Comparison of ENCODE assay signal across 9 cellular contexts in genomic region chr6:29705389-29706231, GRCh38. TPM values are rescaled to one million over a fixed set of nuclear protein-coding genes. Genes with fewer than 3 reads are reported as not detected.
DNase-seq lines count a peak whose midpoint lies in the region; ATAC-seq and TF ChIP-seq lines count a peak whose summit lies in the region.
"Had no signal": no experiment of that assay in that cellular context is flagged by ENCODE, and none has a peak within 500 bp of the region (broad histone marks: within the 10 kb centered on the region; RNA-seq: fewer than 3 reads in every experiment).

No MANE protein-coding gene starts in this region.

- ATAC-seq in left cardiac atrium (peak; percentile 54 to 75), HG03108 (IDR thresholded peaks at IDR 0.05; ENCODE audit: unreplicated experiment) (no peak), HG03565 (IDR thresholded peaks at IDR 0.05; ENCODE audit: unreplicated experiment) (no peak), HG02623 (IDR thresholded peaks at IDR 0.05; ENCODE audit: unreplicated experiment) (no peak)

- H3K27ac ChIP-seq in HL-60 (replicated peaks), result no peak overlapping the region
- H3K27ac ChIP-seq in WERI-Rb-1, result no peak overlapping the region
- H3K27ac ChIP-seq: SJSA1 had no signal

- no peaks in the 10 kb centered on the region for H3K9me3 ChIP-seq in WERI-Rb-1 (ENCODE audit: severe bottlenecking)
- H3K9me3 ChIP-seq: SJSA1 had no signal

- intact Hi-C loops in left cardiac atrium (cut with DNase I), result loop anchor here (2.0 to 10.0 kb wide), 4 partner anchors 52 to 309 kb away; no protein-coding TSS in a partner anchor

- peaks cover 5% of the 10 kb centered on the region for H3K27me3 ChIP-seq in HL-60 (ENCODE audit: insufficient read depth, poor library complexity, severe bottlenecking)
- peaks cover 31% of the 10 kb centered on the region for H3K27me3 ChIP-seq in WERI-Rb-1 (ENCODE audit: insufficient read depth, low read depth, severe bottlenecking)

- TF ChIP-seq CTCF in HL-60 (IDR thresholded peaks at IDR 0.05; ENCODE audit: insufficient read depth, low read length) (peak; percentile 8), WERI-Rb-1 (IDR thresholded peaks at IDR 0.05; ENCODE audit: low read depth, low read length) (peak; percentile 75), retinal pigment epithelial cell (conservative IDR thresholded peaks at IDR 0.05; ENCODE audit: low read depth, low read length) (peak; percentile 51)

- H3K4me3 ChIP-seq in HL-60 (replicated peaks; ENCODE audit: insufficient read depth, low read length) (no peak overlapping the region), WERI-Rb-1 (ENCODE audit: low read depth, low read length) (no peak overlapping the region), retinal pigment epithelial cell (ENCODE audit: low read length) (no peak overlapping the region)
- H3K4me3 ChIP-seq: SJSA1 had no signal

- DNase-seq in D341Med (ENCODE audit: low spot score) (peak; percentile 56), HL-60 (ENCODE audit: low read depth in 1 of 2, low spot score in 1 of 2) (no peak), WERI-Rb-1 (peak; percentile 62), left cardiac atrium (no peak), retinal pigment epithelial cell (ENCODE audit: low read depth) (no peak)

- no peaks in the 10 kb centered on the region for H3K36me3 ChIP-seq in WERI-Rb-1
- H3K36me3 ChIP-seq: SJSA1 had no signal

RNA-seq across cellular contexts. Expression of gene HLA-F, which starts 17.6 kb away (rescaled TPM):
- total RNA-seq in left cardiac atrium, result 10 to 100 TPM; 41.8 to 51.6 TPM

RNA-seq across cellular contexts. Expression of gene ZFP57, which starts 24.7 kb away (rescaled TPM):
- under 1 TPM; 0.24 to 0.50 TPM for total RNA-seq in left cardiac atrium
- total RNA-seq: SJSA1 had no signal

RNA-seq across cellular contexts. Expression of gene MOG, which starts 48.7 kb away (rescaled TPM):
- 1 to 10 TPM; 1.7 to 3.5 TPM for total RNA-seq in left cardiac atrium
- total RNA-seq: SJSA1 had no signal

Comparison
In these comparisons a context has a peak if more than half of its experiments do, and no peak if none do; other contexts are left out.
1. DNase-seq: peak in D341Med (single experiment) and WERI-Rb-1 (single experiment); none in HL-60 (0 of 2), left cardiac atrium (single experiment) and retinal pigment epithelial cell (single experiment).
2. CTCF ChIP-seq: peak in every context shown above with its lines; median percentile 75 in WERI-Rb-1; 51 in retinal pigment epithelial cell; 8 in HL-60.
3. ATAC-seq: peak in left cardiac atrium (2 of 2); none in HG03108 (single experiment), HG03565 (single experiment) and HG02623 (single experiment).